13 cellular contexts compared by ENCODE assay signal in genomic region chr17:8473451-8474192, GRCh38.
"Had no signal": no experiment of that assay in that cellular context is flagged by ENCODE, and none has a peak within 500 bp of the region (broad histone marks: within the 10 kb centered on the region; RNA-seq: fewer than 3 reads in every experiment).

No MANE protein-coding gene starts in this region.

- ATAC-seq: activated CD8-positive, alpha-beta T cell treated with anti-CD3 and anti-CD28 coated beads for 36 hours; heart left ventricle; mucosa of descending colon; natural killer cell had no signal

- H3K36me3 Mint-ChIP-seq: natural killer cell had no signal

- H3K27me3 Mint-ChIP-seq: activated CD8-positive, alpha-beta T cell treated with anti-CD3 and anti-CD28 coated beads for 36 hours; dendritic cell treated with granulocyte-macrophage colony-stimulating factor and Interleukin-4, amounts not matched to agents 40 ng/mL and 50 ng/mL, for 4 days had no signal

- DNase-seq: activated CD4-positive, alpha-beta T cell treated with anti-CD3 and anti-CD28 coated beads for 4 hours; activated CD8-positive, alpha-beta T cell treated with anti-CD3 and anti-CD28 coated beads for 36 hours; activated naive CD4-positive, alpha-beta T cell; central memory CD4-positive, alpha-beta T cell; esophagus squamous epithelium; foreskin fibroblast; heart left ventricle; mucosa of descending colon; natural killer cell; stimulated activated CD4-positive, alpha-beta T cell treated with anti-CD3 and anti-CD28 coated beads, Interleukin-15, amount 100 ng/mL, for 24 hours; stimulated activated CD4-positive, alpha-beta T cell treated with anti-CD3 and anti-CD28 coated beads, Interleukin-4, amount 100 ng/mL, for 24 hours had no signal

- H3K9me3 Mint-ChIP-seq: activated CD8-positive, alpha-beta T cell treated with anti-CD3 and anti-CD28 coated beads for 36 hours; activated T-helper 1 cell treated with anti-CD3 and anti-CD28 coated beads, Interleukin-12 subunit alpha, Interleukin-12 subunit beta, Interleukin-2, Interleukin-4 antibody, amounts not matched to agents 30 ng/mL and 10 ng/mL and 1 ng/mL, durations not matched to agents 14 hours and 24 hours and 36 hours; dendritic cell treated with granulocyte-macrophage colony-stimulating factor and Interleukin-4, amounts not matched to agents 40 ng/mL and 50 ng/mL, for 4 days; natural killer cell had no signal

- H3K4me3 Mint-ChIP-seq: activated CD8-positive, alpha-beta T cell treated with anti-CD3 and anti-CD28 coated beads for 36 hours; activated T-helper 1 cell treated with anti-CD3 and anti-CD28 coated beads, Interleukin-12 subunit alpha, Interleukin-12 subunit beta, Interleukin-2, Interleukin-4 antibody, amounts not matched to agents 30 ng/mL and 10 ng/mL and 1 ng/mL, durations not matched to agents 14 hours and 24 hours and 36 hours; dendritic cell treated with granulocyte-macrophage colony-stimulating factor and Interleukin-4, amounts not matched to agents 40 ng/mL and 50 ng/mL, for 4 days; natural killer cell had no signal

- H3K27ac Mint-ChIP-seq: activated CD8-positive, alpha-beta T cell treated with anti-CD3 and anti-CD28 coated beads for 36 hours; activated T-helper 1 cell treated with anti-CD3 and anti-CD28 coated beads, Interleukin-12 subunit alpha, Interleukin-12 subunit beta, Interleukin-2, Interleukin-4 antibody, amounts not matched to agents 30 ng/mL and 10 ng/mL and 1 ng/mL, durations not matched to agents 14 hours and 24 hours and 36 hours; dendritic cell treated with granulocyte-macrophage colony-stimulating factor and Interleukin-4, amounts not matched to agents 40 ng/mL and 50 ng/mL, for 4 days; natural killer cell had no signal
